Comparison of ENCODE assay signal across 25 cellular contexts in genomic region chrX:154812341-154813101, GRCh38. TPM values are rescaled to one million over a fixed set of nuclear protein-coding genes. Genes with fewer than 3 reads are reported as not detected.
"Had no signal": no experiment of that assay in that cellular context is flagged by ENCODE, and none has a peak within 500 bp of the region (broad histone marks: within the 10 kb centered on the region; RNA-seq: fewer than 3 reads in every experiment).

No MANE protein-coding gene starts in this region.

- H3K27me3 ChIP-seq: MG63 had no signal

- H3K9me3 ChIP-seq: MG63, SK-N-SH had no signal

- H3K4me2 ChIP-seq: SK-N-SH had no signal

- H3K9ac ChIP-seq: SK-N-SH had no signal

- H3K4me3 ChIP-seq: MG63 had no signal

- H3K27ac ChIP-seq: RWPE1 had no signal

- H3K36me3 ChIP-seq: MG63 had no signal

- DNase-seq: Karpas-422, KG1, MG63, NCI-H1092, NCI-H1105 treated with DMSO at 0.1 percent for 48 hours, NCI-H1417 treated with DMSO at 0.1 percent for 48 hours, NCI-H146, NCI-H1694 treated with DMSO at 0.1 percent for 48 hours, NCI-H1930, NCI-H2081, NCI-H2171, NCI-H226, NCI-H446, NCI-H510A, NCI-H524 treated with DMSO at 0.1 percent for 48 hours, NCI-H69, NCI-H774, PC-3, SHP77, SK-N-SH, SW 1271 had no signal

- ATAC-seq: Panc1, PC-3 had no signal

RNA-seq across cellular contexts. Expression of gene MPP1, which starts 7.2 kb away (rescaled TPM):
- total RNA-seq: HT-29 had no signal

RNA-seq across cellular contexts. Expression of gene SMIM9, which starts 21.9 kb away (rescaled TPM):
- total RNA-seq: HT-29, PC-3, SK-MEL-5 had no signal
- polyA plus RNA-seq: SK-N-SH had no signal
